ENCODE assay signal across 9 cellular contexts in genomic region chr12:67710582-67710981, GRCh38.
DNase-seq lines count a peak whose midpoint lies in the region; ATAC-seq and TF ChIP-seq lines count a peak whose summit lies in the region.
"Had no signal": no experiment of that assay in that cellular context is flagged by ENCODE, and none has a peak within 500 bp of the region (broad histone marks: within the 10 kb centered on the region; RNA-seq: fewer than 3 reads in every experiment).

No MANE protein-coding gene starts in this region.

- no peaks in the 10 kb centered on the region for H3K27me3 ChIP-seq in mucosa of rectum (ENCODE audit: control insufficient read depth in 2 of 2, insufficient read depth in 2 of 2, low read length in 2 of 2)
- no peaks in the 10 kb centered on the region for H3K27me3 ChIP-seq in CD8-positive, alpha-beta T cell (ENCODE audit: insufficient read depth, low read length)

- TF ChIP-seq CTCF in CD8-positive, alpha-beta T cell (IDR thresholded peaks at IDR 0.05): no peak

- intact Hi-C loops in CD8-positive, alpha-beta T cell (cut with DNase I, micrococcal nuclease): no loop called here

- peak overlapping the region; percentile 11 to 58 for H3K4me3 ChIP-seq in mucosa of rectum (ENCODE audit: low read length in 2 of 2)
- no peak overlapping the region for H3K4me3 ChIP-seq in CD8-positive, alpha-beta T cell (ENCODE audit: low read depth, low read length)

- CTCF ChIA-PET in CD8-positive, alpha-beta T cell (lab: Charles Lee): no interaction called here
- CTCF ChIA-PET in activated naive CD4-positive, alpha-beta T cell treated with anti-CD3 and anti-CD28 coated beads, Interleukin-2, amount 10 ng/mL, durations not matched to agents 7 days and 5 days (lab: Charles Lee): no interaction called here

- no peaks in the 10 kb centered on the region for H3K36me3 ChIP-seq in mucosa of rectum (ENCODE audit: control insufficient read depth in 2 of 2, insufficient read depth in 2 of 2, low read length in 2 of 2)
- H3K36me3 ChIP-seq in CD8-positive, alpha-beta T cell (ENCODE audit: insufficient read depth, low read length): no peaks in the 10 kb centered on the region

- H3K27ac Mint-ChIP-seq in CD8-positive, alpha-beta T cell: no peak overlapping the region
- no peak overlapping the region for H3K27ac Mint-ChIP-seq in activated naive CD4-positive, alpha-beta T cell treated with anti-CD3 and anti-CD28 coated beads, Interleukin-2, amount 10 ng/mL, durations not matched to agents 7 days and 5 days

- no peaks in the 10 kb centered on the region for H3K9me3 Mint-ChIP-seq in CD8-positive, alpha-beta T cell
- no peaks in the 10 kb centered on the region for H3K9me3 Mint-ChIP-seq in activated naive CD4-positive, alpha-beta T cell treated with anti-CD3 and anti-CD28 coated beads, Interleukin-2, amount 10 ng/mL, durations not matched to agents 7 days and 5 days

- peaks cover 2% of the 10 kb centered on the region for H3K4me1 Mint-ChIP-seq in CD8-positive, alpha-beta T cell (ENCODE audit: low read depth)
- H3K4me1 Mint-ChIP-seq in activated naive CD4-positive, alpha-beta T cell treated with anti-CD3 and anti-CD28 coated beads, Interleukin-2, amount 10 ng/mL, durations not matched to agents 7 days and 5 days: no peaks in the 10 kb centered on the region

- peak overlapping the region in 1 of 2 donors; percentile 31 for H3K9ac ChIP-seq in mucosa of rectum (ENCODE audit: low read depth in 1 of 2, low read length in 2 of 2)

- peak; percentile 97 for ATAC-seq in HG02973 (IDR thresholded peaks at IDR 0.05; ENCODE audit: unreplicated experiment)
- ATAC-seq in CD8-positive, alpha-beta T cell: no peak

- DNase-seq in NCI-H526 (lab: John Stamatoyannopoulos, UW): peak; percentile 28 to 55
- no peak for DNase-seq in NCI-H526 treated with DMSO at 0.1 percent for 48 hours (lab: John Stamatoyannopoulos, UW)
- DNase-seq in RPMI7951 (ENCODE audit: low read depth): peak; percentile 74
- DNase-seq in NCI-H187 treated with DMSO at 0.1 percent for 48 hours (lab: John Stamatoyannopoulos, UW): no peak
- no peak for DNase-seq in CD8-positive, alpha-beta T cell
- no peak for DNase-seq in activated naive CD4-positive, alpha-beta T cell treated with anti-CD3 and anti-CD28 coated beads, Interleukin-2, amount 10 ng/mL, durations not matched to agents 7 days and 5 days

- no peaks in the 10 kb centered on the region for H3K9me3 ChIP-seq in mucosa of rectum (ENCODE audit: control insufficient read depth in 2 of 2, low read length in 2 of 2)
- H3K9me3 ChIP-seq in CD8-positive, alpha-beta T cell (ENCODE audit: low read length): no peaks in the 10 kb centered on the region

- no peaks in the 10 kb centered on the region for H3K27me3 Mint-ChIP-seq in CD8-positive, alpha-beta T cell (ENCODE audit: low read depth)
- peaks cover 8% of the 10 kb centered on the region for H3K27me3 Mint-ChIP-seq in activated naive CD4-positive, alpha-beta T cell treated with anti-CD3 and anti-CD28 coated beads, Interleukin-2, amount 10 ng/mL, durations not matched to agents 7 days and 5 days

- peak overlapping the region; percentile 83 to 93 for H3K27ac ChIP-seq in mucosa of rectum (ENCODE audit: low read depth in 2 of 2, low read length in 2 of 2)
- H3K27ac ChIP-seq in CD8-positive, alpha-beta T cell (ENCODE audit: low read depth, low read length): no peak overlapping the region
- H3K27ac ChIP-seq: epithelial cell of prostate had no signal

- peaks cover 15 to 27% of the 10 kb centered on the region in 2 donors for H3K4me1 ChIP-seq in mucosa of rectum (ENCODE audit: control insufficient read depth in 2 of 2, insufficient read depth in 2 of 2, low read length in 2 of 2)
- H3K4me1 ChIP-seq in CD8-positive, alpha-beta T cell (ENCODE audit: insufficient read depth, low read length): no peaks in the 10 kb centered on the region

- no peak overlapping the region for H3K4me3 Mint-ChIP-seq in CD8-positive, alpha-beta T cell
- no peak overlapping the region for H3K4me3 Mint-ChIP-seq in activated naive CD4-positive, alpha-beta T cell treated with anti-CD3 and anti-CD28 coated beads, Interleukin-2, amount 10 ng/mL, durations not matched to agents 7 days and 5 days

- POLR2A ChIA-PET in CD8-positive, alpha-beta T cell (lab: Charles Lee): interaction anchor here (0.7 kb wide), 1 partner anchor 11 kb away, joined by 3 read pairs; no protein-coding TSS in a partner anchor

- H3K36me3 Mint-ChIP-seq in CD8-positive, alpha-beta T cell: peaks cover 7% of the 10 kb centered on the region
- no peaks in the 10 kb centered on the region for H3K36me3 Mint-ChIP-seq in activated naive CD4-positive, alpha-beta T cell treated with anti-CD3 and anti-CD28 coated beads, Interleukin-2, amount 10 ng/mL, durations not matched to agents 7 days and 5 days

Comparison
In these comparisons a context has a peak if more than half of its experiments do, and no peak if none do; other contexts are left out.
1. DNase-seq: peak in NCI-H526 (2 of 2) and RPMI7951 (single experiment); none in NCI-H526 treated with DMSO at 0.1 percent for 48 hours (single experiment), NCI-H187 treated with DMSO at 0.1 percent for 48 hours (single experiment), CD8-positive, alpha-beta T cell (0 of 7) and activated naive CD4-positive, alpha-beta T cell treated with anti-CD3 and anti-CD28 coated beads, Interleukin-2, amount 10 ng/mL, durations not matched to agents 7 days and 5 days (single experiment).